In genomic region chr16:75273054-75273925, GRCh38 we compare ENCODE assay signal across 2 cellular contexts.
TF ChIP-seq lines count a peak whose summit lies in the region.

No MANE protein-coding gene starts in this region.

TF ChIP-seq in GM23338, 12 proteins besides CTCF, POLR2A, EP300 and RAD21:
- TF ChIP-seq ETS1 (IDR thresholded peaks at IDR 0.05) (no peak), CREB1 (CRISPR knock-in tag; IDR thresholded peaks at IDR 0.05; ENCODE audit: low read depth) (no peak), POLR2AphosphoS5 (IDR thresholded peaks at IDR 0.05; ENCODE audit: low read depth) (no peak), EZH2phosphoT487 (IDR thresholded peaks at IDR 0.05; ENCODE audit: unreplicated experiment) (no peak), ZNF331 (CRISPR knock-in tag; IDR thresholded peaks at IDR 0.05; ENCODE audit: low read depth) (no peak), REST (IDR thresholded peaks at IDR 0.05; ENCODE audit: unreplicated experiment) (no peak), JUNB (IDR thresholded peaks at IDR 0.05; ENCODE audit: unreplicated experiment) (no peak), EZH2 (IDR thresholded peaks at IDR 0.05; ENCODE audit: low read depth, unreplicated experiment) (no peak)

TF ChIP-seq in SK-N-SH, 30 proteins besides CTCF, POLR2A, EP300 and RAD21:
- TF ChIP-seq EZH2phosphoT487 (IDR thresholded peaks at IDR 0.05; ENCODE audit: borderline replicate concordance, low read depth) = no peak
- no peak for TF ChIP-seq MEF2A (IDR thresholded peaks at IDR 0.05; ENCODE audit: borderline replicate concordance, low read depth)
- no peak for TF ChIP-seq TAF1 (IDR thresholded peaks at IDR 0.05; ENCODE audit: borderline replicate concordance, low read depth, low read length)
- peak; percentile 72; the same call in 1 of the 2 replicates for TF ChIP-seq FOSL2 (IDR thresholded peaks at IDR 0.05; ENCODE audit: borderline replicate concordance, low read depth)
- no peak for TF ChIP-seq RFX5 (IDR thresholded peaks at IDR 0.05; ENCODE audit: low read length)
- no peak for TF ChIP-seq USF2 (IDR thresholded peaks at IDR 0.05; ENCODE audit: borderline replicate concordance, low read depth, low read length)
- no peak for TF ChIP-seq RXRA (IDR thresholded peaks at IDR 0.05; ENCODE audit: borderline replicate concordance, low read depth)
- no peak for TF ChIP-seq NFIC (IDR thresholded peaks at IDR 0.05; ENCODE audit: borderline replicate concordance)
- no peak for TF ChIP-seq GABPA (IDR thresholded peaks at IDR 0.05; ENCODE audit: low read depth)
- TF ChIP-seq ELF1 (IDR thresholded peaks at IDR 0.05) = no peak
- no peak for TF ChIP-seq REST (IDR thresholded peaks at IDR 0.05; ENCODE audit: low read depth, low read length)
- no peak for TF ChIP-seq TEAD4 (IDR thresholded peaks at IDR 0.05; ENCODE audit: borderline replicate concordance, insufficient read depth)
- 0 out of 2 replicates have a peak, but pooled peaks have one; percentile 15 for TF ChIP-seq TCF12 (IDR thresholded peaks at IDR 0.05)
- peak; percentile 38; the same call in 1 of the 2 replicates for TF ChIP-seq JUND (IDR thresholded peaks at IDR 0.05)
- no peak for TF ChIP-seq MXI1 (IDR thresholded peaks at IDR 0.05; ENCODE audit: low read depth, low read length)
- TF ChIP-seq RCOR1 (IDR thresholded peaks at IDR 0.05; ENCODE audit: low read length) = no peak
- TF ChIP-seq FOXJ3 (CRISPR knock-in tag; IDR thresholded peaks at IDR 0.05) = no peak
- no peak for TF ChIP-seq CHD2 (IDR thresholded peaks at IDR 0.05; ENCODE audit: low read length, partially characterized antibody)
- no peak for TF ChIP-seq PBX3 (IDR thresholded peaks at IDR 0.05)
TF ChIP-seq in SK-N-SH: peak in this region for 3.
